ENCODE assay signal across 12 cellular contexts in the genomic region with DNA sequence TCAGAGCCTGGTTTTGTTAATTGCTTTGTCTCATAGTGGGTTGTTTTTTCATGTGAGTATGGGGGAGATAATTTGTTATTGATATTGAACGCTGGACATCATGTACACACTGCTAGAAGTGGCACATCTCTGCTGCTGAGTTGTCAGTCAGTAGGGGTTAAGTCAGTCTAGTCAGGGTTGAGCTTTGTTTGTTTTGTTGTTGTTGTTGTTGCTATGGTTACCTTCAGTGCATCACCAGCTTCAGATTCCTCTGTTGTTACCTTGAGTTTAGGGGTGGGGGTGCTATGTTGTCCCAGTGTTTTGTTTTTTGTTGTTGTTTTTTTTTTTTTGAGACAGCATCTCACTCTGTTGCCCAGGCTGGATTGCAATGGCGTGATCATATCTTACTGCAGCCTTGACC. TPM values are rescaled to one million over a fixed set of nuclear protein-coding genes. Genes with fewer than 3 reads are reported as not detected.
DNase-seq lines count a peak whose midpoint lies in the region; ATAC-seq and TF ChIP-seq lines count a peak whose summit lies in the region.
"Had no signal": no experiment of that assay in that cellular context is flagged by ENCODE, and none has a peak within 500 bp of the region (broad histone marks: within the 10 kb centered on the region; RNA-seq: fewer than 3 reads in every experiment).

No MANE protein-coding gene starts in this region.

- H3K36me3 Mint-ChIP-seq in activated naive CD4-positive, alpha-beta T cell treated with anti-CD3 and anti-CD28 coated beads, Interleukin-2, amount 10 ng/mL, durations not matched to agents 7 days and 5 days = peaks cover 17% of the 10 kb centered on the region
- H3K36me3 Mint-ChIP-seq in effector memory CD8-positive, alpha-beta T cell (ENCODE audit: insufficient read depth) = peaks cover 31% of the 10 kb centered on the region
- no peaks in the 10 kb centered on the region for H3K36me3 Mint-ChIP-seq in neural progenitor cell

- peak; percentile 78 for ATAC-seq in effector memory CD8-positive, alpha-beta T cell (replicated peaks)

- no peaks in the 10 kb centered on the region for H3K9me3 Mint-ChIP-seq in activated naive CD4-positive, alpha-beta T cell treated with anti-CD3 and anti-CD28 coated beads, Interleukin-2, amount 10 ng/mL, durations not matched to agents 7 days and 5 days
- no peaks in the 10 kb centered on the region for H3K9me3 Mint-ChIP-seq in effector memory CD8-positive, alpha-beta T cell
- H3K9me3 Mint-ChIP-seq in neural progenitor cell = no peaks in the 10 kb centered on the region

- H3K27ac Mint-ChIP-seq in activated naive CD4-positive, alpha-beta T cell treated with anti-CD3 and anti-CD28 coated beads, Interleukin-2, amount 10 ng/mL, durations not matched to agents 7 days and 5 days = peak overlapping the region; percentile 33
- peak overlapping the region; percentile 27 to 88 for H3K27ac Mint-ChIP-seq in effector memory CD8-positive, alpha-beta T cell
- H3K27ac Mint-ChIP-seq in neural progenitor cell = no peak overlapping the region

- H3K9me3 ChIP-seq in neural progenitor cell (ENCODE audit: low read depth) (no peaks in the 10 kb centered on the region), spleen (no peaks in the 10 kb centered on the region), tibial artery (no peaks in the 10 kb centered on the region)

- intact Hi-C loops in spleen (cut with DNase I; ENCODE audit: low total_unique reads) = no loop called here
- intact Hi-C loops in tibial artery (cut with DNase I; ENCODE audit: low total_unique reads) = no loop called here

- H3K4me1 ChIP-seq in neural progenitor cell (no peaks in the 10 kb centered on the region), spleen (peaks cover 0 to 33% (median 0%) of the 10 kb centered on the region in 6 donors), tibial artery (no peaks in the 10 kb centered on the region)

- TF ChIP-seq CTCF in neural progenitor cell (IDR thresholded peaks at IDR 0.05) = no peak
- TF ChIP-seq CTCF in spleen (IDR thresholded peaks at IDR 0.05 in 8 of 11, conservative IDR thresholded peaks at IDR 0.05 in 3 of 11) = no peak
- no peak for TF ChIP-seq CTCF in tibial artery (IDR thresholded peaks at IDR 0.05)

- peaks cover 46% of the 10 kb centered on the region for H3K79me2 ChIP-seq in neural progenitor cell (ENCODE audit: low read depth)

- no peak for TF ChIP-seq POLR2A in spleen (IDR thresholded peaks at IDR 0.05)

- CTCF ChIA-PET in activated naive CD4-positive, alpha-beta T cell treated with anti-CD3 and anti-CD28 coated beads, Interleukin-2, amount 10 ng/mL, durations not matched to agents 7 days and 5 days (lab: Charles Lee) = no interaction called here

- H3K27me3 Mint-ChIP-seq in activated naive CD4-positive, alpha-beta T cell treated with anti-CD3 and anti-CD28 coated beads, Interleukin-2, amount 10 ng/mL, durations not matched to agents 7 days and 5 days = no peaks in the 10 kb centered on the region
- H3K27me3 Mint-ChIP-seq in effector memory CD8-positive, alpha-beta T cell = no peaks in the 10 kb centered on the region
- H3K27me3 Mint-ChIP-seq in neural progenitor cell (ENCODE audit: insufficient read depth, low read depth) = no peaks in the 10 kb centered on the region

- no peak overlapping the region for H3K4me2 ChIP-seq in neural progenitor cell

- peaks cover 29% of the 10 kb centered on the region for H4K20me1 ChIP-seq in neural progenitor cell (ENCODE audit: low read depth)

- H3K36me3 ChIP-seq in neural progenitor cell = peaks cover 12% of the 10 kb centered on the region
- H3K36me3 ChIP-seq in spleen = peaks cover 0 to 36% (median 2%) of the 10 kb centered on the region in 6 donors
- H3K36me3 ChIP-seq in tibial artery = peaks cover 0 to 5% (median 0%) of the 10 kb centered on the region in 3 donors

- H3K4me3 Mint-ChIP-seq in activated naive CD4-positive, alpha-beta T cell treated with anti-CD3 and anti-CD28 coated beads, Interleukin-2, amount 10 ng/mL, durations not matched to agents 7 days and 5 days = no peak overlapping the region
- no peak overlapping the region for H3K4me3 Mint-ChIP-seq in effector memory CD8-positive, alpha-beta T cell
- H3K4me3 Mint-ChIP-seq in neural progenitor cell = no peak overlapping the region

- peaks cover 15% of the 10 kb centered on the region for H3K4me1 Mint-ChIP-seq in activated naive CD4-positive, alpha-beta T cell treated with anti-CD3 and anti-CD28 coated beads, Interleukin-2, amount 10 ng/mL, durations not matched to agents 7 days and 5 days
- H3K4me1 Mint-ChIP-seq in effector memory CD8-positive, alpha-beta T cell (ENCODE audit: low read depth in 2 of 2) = peaks cover 12 to 24% of the 10 kb centered on the region in 2 donors
- H3K4me1 Mint-ChIP-seq in neural progenitor cell = no peaks in the 10 kb centered on the region

- H3K9ac ChIP-seq in neural progenitor cell = no peak overlapping the region

- no peaks in the 10 kb centered on the region for H3F3A ChIP-seq in neural progenitor cell (ENCODE audit: low read depth)

- H3K27me3 ChIP-seq in neural progenitor cell (no peaks in the 10 kb centered on the region), spleen (replicated peaks in 1 of 7) (peaks cover 0 to 3% (median 0%) of the 10 kb centered on the region in 7 donors), tibial artery (no peaks in the 10 kb centered on the region)

- no peak overlapping the region for H2AFZ ChIP-seq in neural progenitor cell (replicated peaks)

- DNase-seq in activated naive CD4-positive, alpha-beta T cell treated with anti-CD3 and anti-CD28 coated beads, Interleukin-2, amount 10 ng/mL, durations not matched to agents 7 days and 5 days = no peak
- DNase-seq in activated naive CD4-positive, alpha-beta T cell treated with Interleukin-2 at 50 U/mL for 16 hours = no peak
- DNase-seq in SW480 (ENCODE audit: low spot score) = peak; percentile 34
- peak in 1 of 3 experiments; percentile 1 for DNase-seq in effector memory CD8-positive, alpha-beta T cell
- peak; percentile 18 for DNase-seq in neural progenitor cell (ENCODE audit: low spot score)
- no peak for DNase-seq in spleen
- no peak for DNase-seq in NCI-H2227 (lab: John Stamatoyannopoulos, UW; ENCODE audit: unreplicated experiment)
- DNase-seq in tibial artery = no peak
- DNase-seq: activated effector memory CD4-positive, alpha-beta T cell treated with anti-CD3 and anti-CD28 coated beads, Interleukin-2, amount 50 U/mL, for 16 hours; effector CD8-positive, alpha-beta T cell; NCI-H1436; stimulated activated CD4-positive, alpha-beta T cell treated with anti-CD3 and anti-CD28 coated beads, Interleukin-12 subunit alpha, Interleukin-12 subunit beta, amount 100 ng/mL, for 4 hours had no signal

- H3K27ac ChIP-seq in neural progenitor cell = no peak overlapping the region
- H3K27ac ChIP-seq in spleen = no peak overlapping the region
- H3K27ac ChIP-seq in tibial artery = no peak overlapping the region

- no peak overlapping the region for H3K4me3 ChIP-seq in neural progenitor cell
- no peak overlapping the region for H3K4me3 ChIP-seq in spleen
- no peak overlapping the region for H3K4me3 ChIP-seq in tibial artery

- 59 to 85% (median 78%) methylated on average over 2 of the region's 2 CpGs for WGBS in spleen, 5 donors

RNA-seq across cellular contexts. Expression of a gene that starts 9.9 kb away (rescaled TPM):
- 29.9 and 42.3 TPM in 2 replicates for total RNA-seq in neural progenitor cell (ENCODE audit: low replicate concordance)
- total RNA-seq in spleen = 10 to 100 TPM; 21.8 to 31.3 (median 28.8) TPM
- 1 to 10 TPM; 3.0 to 5.2 (median 3.5) TPM for polyA plus RNA-seq in spleen

Comparison
In these comparisons a context has a peak if more than half of its experiments do, and no peak if none do; other contexts are left out.
1. DNase-seq: peak in SW480 (single experiment) and neural progenitor cell (single experiment); none in activated naive CD4-positive, alpha-beta T cell treated with anti-CD3 and anti-CD28 coated beads, Interleukin-2, amount 10 ng/mL, durations not matched to agents 7 days and 5 days (single experiment), activated naive CD4-positive, alpha-beta T cell treated with Interleukin-2 at 50 U/mL for 16 hours (single experiment), spleen (single experiment), NCI-H2227 (single experiment) and tibial artery (0 of 2).